In genomic region chr2:38751043-38751846, GRCh38 we compare ENCODE assay signal across 1 cellular context.
A peak's percentile ranks its signal among the peaks of the same experiment; 100 is the strongest.
TF ChIP-seq lines count a peak whose summit lies in the region.

SRSF7 (minus strand) TSS chr2:38751361; CDS start chr2:38751256, 105 bp downstream.

TF ChIP-seq in HepG2, 621 proteins besides CTCF, POLR2A, EP300 and RAD21 (continued from another document and continues in another):
- peak; percentile 83 for TF ChIP-seq ZNF574 (CRISPR knock-in tag; IDR thresholded peaks at IDR 0.05)
- TF ChIP-seq ZNF354B (CRISPR knock-in tag; IDR thresholded peaks at IDR 0.05), result peak; percentile 94
- TF ChIP-seq ZNF296 (CRISPR knock-in tag; conservative IDR thresholded peaks at IDR 0.05), result peak; percentile 93
- peak; percentile 80 for TF ChIP-seq ZNF558 (CRISPR knock-in tag; IDR thresholded peaks at IDR 0.05; ENCODE audit: borderline replicate concordance)
- TF ChIP-seq RCOR2 (CRISPR knock-in tag; IDR thresholded peaks at IDR 0.05), result no peak; the same call in 1 of the 2 replicates
- TF ChIP-seq ZNF616 (CRISPR knock-in tag; IDR thresholded peaks at IDR 0.05; ENCODE audit: low read depth), result no peak
- TF ChIP-seq ZFP90 (CRISPR knock-in tag; IDR thresholded peaks at IDR 0.05; ENCODE audit: borderline replicate concordance), result peak; percentile 96; the same call in 1 of the 2 replicates
- peak; percentile 66; the same call in 1 of the 2 replicates for TF ChIP-seq ZBTB34 (CRISPR knock-in tag; IDR thresholded peaks at IDR 0.05)
- peak; percentile 91; the same call in 1 of the 2 replicates for TF ChIP-seq ZNF205 (CRISPR knock-in tag; IDR thresholded peaks at IDR 0.05)
- no peak for TF ChIP-seq GRHL1 (CRISPR knock-in tag; conservative IDR thresholded peaks at IDR 0.05)
- TF ChIP-seq ZNF788 (CRISPR knock-in tag; IDR thresholded peaks at IDR 0.05; ENCODE audit: borderline replicate concordance), result peak; percentile 62
- 0 out of 2 replicates have a peak, but pooled peaks have one; percentile 22 for TF ChIP-seq CBX5 (CRISPR knock-in tag; IDR thresholded peaks at IDR 0.05; ENCODE audit: borderline replicate concordance)
- TF ChIP-seq HNRNPL (IDR thresholded peaks at IDR 0.05; ENCODE audit: low read depth, low read length), result peak; percentile 84; the same call in 1 of the 2 replicates
- peak; percentile 72 for TF ChIP-seq ARHGAP35 (CRISPR knock-in tag; IDR thresholded peaks at IDR 0.05; ENCODE audit: borderline replicate concordance)
- TF ChIP-seq CEBPB (IDR thresholded peaks at IDR 0.05; ENCODE audit: borderline replicate concordance, low read depth, low read length), result peak; percentile 38; the same call in 1 of the 2 replicates
- TF ChIP-seq RFXAP (CRISPR knock-in tag; IDR thresholded peaks at IDR 0.05; ENCODE audit: borderline replicate concordance), result peak; percentile 18; the same call in 1 of the 2 replicates
- peak; percentile 75 for TF ChIP-seq FOXA3 (CRISPR knock-in tag; IDR thresholded peaks at IDR 0.05)
- TF ChIP-seq GFI1 (CRISPR knock-in tag; IDR thresholded peaks at IDR 0.05; ENCODE audit: borderline replicate concordance), result no peak; the same call in none of the 2 replicates
- no peak for TF ChIP-seq EEA1 (CRISPR knock-in tag; IDR thresholded peaks at IDR 0.05; ENCODE audit: borderline replicate concordance)
- TF ChIP-seq ZBTB43 (CRISPR knock-in tag; conservative IDR thresholded peaks at IDR 0.05), result no peak; the same call in 1 of the 2 replicates
- TF ChIP-seq ZNF605 (CRISPR knock-in tag; IDR thresholded peaks at IDR 0.05), result peak; percentile 85
- TF ChIP-seq ZSCAN9 (CRISPR knock-in tag; IDR thresholded peaks at IDR 0.05; ENCODE audit: borderline replicate concordance), result peak; percentile 95
- TF ChIP-seq ZMYM4 (CRISPR knock-in tag; IDR thresholded peaks at IDR 0.05), result peak; percentile 99
- TF ChIP-seq MAZ (IDR thresholded peaks at IDR 0.05; ENCODE audit: borderline replicate concordance, low read depth, low read length), result peak; percentile 44; the same call in 1 of the 2 replicates
- peak; percentile 84; the same call in 1 of the 2 replicates for TF ChIP-seq MAZ (CRISPR knock-in tag; IDR thresholded peaks at IDR 0.05; ENCODE audit: low read depth)
- no peak for TF ChIP-seq MBD4 (IDR thresholded peaks at IDR 0.05; ENCODE audit: borderline replicate concordance, low read length)
- TF ChIP-seq MXI1 (IDR thresholded peaks at IDR 0.05; ENCODE audit: borderline replicate concordance, low read depth, low read length), result peak; percentile 98
- peak; percentile 94; the same call in 1 of the 2 replicates for TF ChIP-seq FLYWCH1 (CRISPR knock-in tag; IDR thresholded peaks at IDR 0.05)
- peak; percentile 80 for TF ChIP-seq SMAD3 (CRISPR knock-in tag; IDR thresholded peaks at IDR 0.05)
- peak; percentile 91 for TF ChIP-seq ZFX (CRISPR knock-in tag; IDR thresholded peaks at IDR 0.05; ENCODE audit: low read depth)
- peak; percentile 60; the same call in 1 of the 2 replicates for TF ChIP-seq SAFB2 (CRISPR knock-in tag; IDR thresholded peaks at IDR 0.05; ENCODE audit: borderline replicate concordance, low read depth)
- no peak for TF ChIP-seq ZNF512B (CRISPR knock-in tag; IDR thresholded peaks at IDR 0.05; ENCODE audit: borderline replicate concordance)
- no peak; the same call in 1 of the 2 replicates for TF ChIP-seq FOXO1 (CRISPR knock-in tag; IDR thresholded peaks at IDR 0.05)
- TF ChIP-seq CCAR2 (optimal IDR thresholded peaks at IDR 0.05; ENCODE audit: low read depth, low read length), result no peak
- peak; percentile 97 for TF ChIP-seq SIN3A (IDR thresholded peaks at IDR 0.05; ENCODE audit: borderline replicate concordance, low read depth, low read length)
- peak; percentile 56 for TF ChIP-seq NFYB (CRISPR knock-in tag; IDR thresholded peaks at IDR 0.05)
- TF ChIP-seq TBX3 (IDR thresholded peaks at IDR 0.05; ENCODE audit: borderline replicate concordance), result 0 out of 2 replicates have a peak, but pooled peaks have one; percentile 45
- TF ChIP-seq KMT2A (CRISPR knock-in tag; IDR thresholded peaks at IDR 0.05), result peak; percentile 86
- TF ChIP-seq PREB (CRISPR knock-in tag; IDR thresholded peaks at IDR 0.05), result no peak
- TF ChIP-seq ZNF484 (CRISPR knock-in tag; IDR thresholded peaks at IDR 0.05; ENCODE audit: borderline replicate concordance, low read depth), result no peak; the same call in 1 of the 2 replicates
- TF ChIP-seq ATF2 (CRISPR knock-in tag; IDR thresholded peaks at IDR 0.05), result peak; percentile 64; the same call in 1 of the 2 replicates
- TF ChIP-seq BRCA1 (CRISPR knock-in tag; IDR thresholded peaks at IDR 0.05), result peak; percentile 77; the same call in 1 of the 2 replicates
- TF ChIP-seq ZKSCAN5 (CRISPR knock-in tag; IDR thresholded peaks at IDR 0.05), result peak; percentile 86
- TF ChIP-seq SP2 (CRISPR knock-in tag; IDR thresholded peaks at IDR 0.05), result no peak; the same call in 1 of the 2 replicates
- peak; percentile 51 for TF ChIP-seq GABPA (IDR thresholded peaks at IDR 0.05; ENCODE audit: low read depth, low read length)
- TF ChIP-seq GABPA (CRISPR knock-in tag; IDR thresholded peaks at IDR 0.05; ENCODE audit: low read depth), result peak; percentile 89
- TF ChIP-seq THAP8 (CRISPR knock-in tag; IDR thresholded peaks at IDR 0.05; ENCODE audit: borderline replicate concordance), result peak; percentile 93
- TF ChIP-seq MEF2D (CRISPR knock-in tag; IDR thresholded peaks at IDR 0.05), result peak; percentile 92
- TF ChIP-seq ARNT2 (CRISPR knock-in tag; IDR thresholded peaks at IDR 0.05; ENCODE audit: low read depth), result peak; percentile 94; the same call in 1 of the 2 replicates
- no peak for TF ChIP-seq EHMT2 (IDR thresholded peaks at IDR 0.05; ENCODE audit: borderline replicate concordance, low read depth, low read length)
- TF ChIP-seq NFIC (IDR thresholded peaks at IDR 0.05; ENCODE audit: low read length), result 0 out of 2 replicates have a peak, but pooled peaks have one; percentile 11
- 0 out of 2 replicates have a peak, but pooled peaks have one; percentile 84 for TF ChIP-seq BRF2 (CRISPR knock-in tag; IDR thresholded peaks at IDR 0.05)
- peak; percentile 94 for TF ChIP-seq BRD4 (CRISPR knock-in tag; IDR thresholded peaks at IDR 0.05)
